In the genomic region with DNA sequence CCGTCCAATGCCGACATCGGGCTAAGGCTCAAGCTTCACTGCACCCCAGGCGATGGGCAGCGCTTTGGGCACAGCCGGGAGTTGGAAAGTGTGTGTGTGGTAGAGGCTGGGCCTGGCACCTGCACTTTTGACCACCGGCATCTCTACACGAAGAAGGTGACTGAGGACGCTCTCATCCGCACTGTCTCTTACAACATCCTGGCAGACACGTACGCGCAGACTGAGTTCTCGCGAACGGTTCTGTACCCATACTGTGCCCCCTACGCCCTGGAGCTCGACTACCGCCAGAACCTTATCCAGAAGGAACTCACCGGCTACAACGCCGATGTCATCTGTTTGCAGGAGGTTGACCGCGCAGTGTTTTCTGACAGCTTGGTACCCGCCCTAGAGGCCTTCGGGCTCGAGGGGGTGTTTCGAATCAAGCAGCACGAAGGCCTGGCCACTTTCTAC, we compare ENCODE assay signal across 8 cellular contexts. TPM values are rescaled to one million over a fixed set of nuclear protein-coding genes. Genes with fewer than 3 reads are reported as not detected.
A peak's percentile ranks its signal among the peaks of the same experiment; 100 is the strongest.
DNase-seq lines count a peak whose midpoint lies in the region; ATAC-seq and TF ChIP-seq lines count a peak whose summit lies in the region.

No MANE protein-coding gene starts in this region.

- peak in 1 of 2 donors; percentile 27 for TF ChIP-seq POLR2A in adrenal gland (IDR thresholded peaks at IDR 0.05)

- H3K4me3 ChIP-seq in HAP-1 (peak overlapping the region; percentile 72), RWPE2 (ENCODE audit: severe bottlenecking) (peak overlapping the region; percentile 59), adrenal gland (peak overlapping the region in 3 of 4 donors; percentile 83 to 99 (median 95))

- H3K27me3 ChIP-seq in HAP-1 (ENCODE audit: low read depth) (no peaks in the 10 kb centered on the region), RWPE2 (ENCODE audit: insufficient read depth, poor library complexity, severe bottlenecking) (no peaks in the 10 kb centered on the region), adrenal gland (no peaks in the 10 kb centered on the region)

- TF ChIP-seq CTCF in RWPE2 (IDR thresholded peaks at IDR 0.05; ENCODE audit: poor library complexity, severe bottlenecking) (no peak), adrenal gland (IDR thresholded peaks at IDR 0.05) (no peak)

- H3K36me3 ChIP-seq in HAP-1 (replicated peaks) (peaks cover 17% of the 10 kb centered on the region), RWPE2 (ENCODE audit: low read depth) (peaks cover 49% of the 10 kb centered on the region), adrenal gland (replicated peaks in 1 of 2) (peaks cover 0 to 26% of the 10 kb centered on the region in 2 donors)

- 1% methylated on average over 23 to 29 of the region's 29 CpGs for WGBS in adrenal gland, 4 donors

- intact Hi-C loops in adrenal gland (cut with DNase I), result loop anchor here (5.0 kb wide), 2 partner anchors 35 to 40 kb away; partner anchors contain the start of gene ARF4 (in 1 of the 2)

- H3K4me1 ChIP-seq in HAP-1 (peaks cover 15% of the 10 kb centered on the region), RWPE2 (ENCODE audit: insufficient read depth, poor library complexity, severe bottlenecking) (peaks cover 18% of the 10 kb centered on the region), adrenal gland (replicated peaks in 1 of 2) (peaks cover 14 to 48% of the 10 kb centered on the region in 2 donors)

- in situ Hi-C loops in HAP-1 (cut with MboI; ENCODE audit: low sequenced_read_pairs), result no loop called here

- ATAC-seq in RWPE2 (ENCODE audit: low read depth), result peak; percentile 48

- DNase-seq in COLO829 (ENCODE audit: low spot score), result peak; percentile 34
- peak; percentile 22 to 50 for DNase-seq in HAP-1 (ENCODE audit: low spot score in 2 of 2)
- DNase-seq in RWPE2 (ENCODE audit: low spot score), result no peak
- peak; percentile 26 to 65 (median 38) for DNase-seq in adrenal gland
- DNase-seq in iPS-NIHi7 (ENCODE audit: extremely low spot score), result peak; percentile 26
- DNase-seq in stimulated activated CD4-positive, alpha-beta T cell treated with anti-CD3 and anti-CD28 coated beads, Interleukin-2, amount 100 ng/mL, for 48 hours, result peak; percentile 24 to 28
- no peak for DNase-seq in SKM-1 (lab: John Stamatoyannopoulos, UW; ENCODE audit: unreplicated experiment)
- DNase-seq in cerebellar nuclear complex (lab: John Stamatoyannopoulos, UW), result no peak

- H3K27ac ChIP-seq in RWPE2 (ENCODE audit: poor library complexity, severe bottlenecking) (peak overlapping the region; percentile 53), adrenal gland (peak overlapping the region; percentile 85 to 97 (median 95))

- H3K9me3 ChIP-seq in HAP-1 (peaks cover 6% of the 10 kb centered on the region), RWPE2 (ENCODE audit: severe bottlenecking) (no peaks in the 10 kb centered on the region), adrenal gland (replicated peaks in 1 of 3) (no peaks in the 10 kb centered on the region)

RNA-seq across cellular contexts. Expression of gene PDE12, which starts 1.0 kb away (rescaled TPM):
- total RNA-seq in adrenal gland, result 10 to 100 TPM; 22.1 to 42.3 (median 29.4) TPM
- 10 to 100 TPM in 1 of 3 donors, 1 to 10 TPM in 2; 3.0 to 25.1 (median 3.4) TPM for polyA plus RNA-seq in adrenal gland

RNA-seq across cellular contexts. Expression of gene DNAH12, which starts 13.0 kb away (rescaled TPM):
- total RNA-seq in adrenal gland, result under 1 TPM; 0.21 to 0.84 (median 0.45) TPM
- polyA plus RNA-seq in adrenal gland, result 1 to 10 TPM in 1 of 3 donors, under 1 TPM in 2; 0.16 to 1.4 (median 0.84) TPM

RNA-seq across cellular contexts. Expression of gene ARF4, which starts 40.0 kb away (rescaled TPM):
- 100 to 1,000 TPM; 112 to 283 (median 163) TPM for total RNA-seq in adrenal gland
- 100 to 1,000 TPM in 2 of 3 donors, 10 to 100 TPM in 1; 67.2 to 443 (median 147) TPM for polyA plus RNA-seq in adrenal gland

Comparison
In these comparisons a context has a peak if more than half of its experiments do, and no peak if none do; other contexts are left out.
1. DNase-seq: peak in COLO829 (single experiment), HAP-1 (2 of 2), adrenal gland (7 of 7), iPS-NIHi7 (single experiment) and stimulated activated CD4-positive, alpha-beta T cell treated with anti-CD3 and anti-CD28 coated beads, Interleukin-2, amount 100 ng/mL, for 48 hours (2 of 2); none in RWPE2 (single experiment), SKM-1 (single experiment) and cerebellar nuclear complex (0 of 2).
2. Peak in every context shown above with its lines, with median percentiles within 50 percentile points of each other: H3K4me3 ChIP-seq.